In the genomic region with DNA sequence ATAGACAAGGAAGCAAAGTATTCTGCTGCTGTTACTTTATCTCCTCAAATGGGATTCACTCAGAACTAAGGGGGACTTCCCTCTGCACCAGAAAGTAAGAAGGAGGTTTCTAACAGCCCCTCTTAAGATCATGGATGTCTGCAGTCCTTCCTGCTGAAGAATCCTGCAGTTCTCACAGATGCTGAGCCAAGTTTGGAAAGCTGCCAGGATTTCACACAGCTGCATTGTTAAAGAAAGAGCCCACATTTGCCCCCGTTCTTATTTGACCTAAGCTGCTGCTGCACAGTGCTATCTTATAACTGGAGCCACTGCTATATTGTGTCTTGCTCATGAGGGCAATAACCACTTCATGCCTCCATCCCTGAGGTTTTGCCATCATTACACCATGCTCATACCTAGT, we compare ENCODE assay signal across 1 cellular context.
TF ChIP-seq lines count a peak whose summit lies in the region.

No MANE protein-coding gene starts in this region.

TF ChIP-seq in endothelial cell of umbilical vein, 7 proteins besides CTCF, POLR2A, EP300 and RAD21:
- no peak for TF ChIP-seq GATA2 (IDR thresholded peaks at IDR 0.05; ENCODE audit: insufficient read depth, insufficient read length, low read depth, low read length)
- no peak for TF ChIP-seq FOS (IDR thresholded peaks at IDR 0.05; ENCODE audit: borderline replicate concordance, insufficient read depth, low read length)
- TF ChIP-seq, protein P1, sequence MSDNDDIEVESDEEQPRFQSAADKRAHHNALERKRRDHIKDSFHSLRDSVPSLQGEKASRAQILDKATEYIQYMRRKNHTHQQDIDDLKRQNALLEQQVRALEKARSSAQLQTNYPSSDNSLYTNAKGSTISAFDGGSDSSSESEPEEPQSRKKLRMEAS (IDR thresholded peaks at IDR 0.05; ENCODE audit: insufficient read depth, insufficient read length) = no peak
- no peak for TF ChIP-seq POLR2AphosphoS5 (IDR thresholded peaks at IDR 0.05; ENCODE audit: insufficient read depth, low read depth, low read length)
- no peak for TF ChIP-seq JUN (IDR thresholded peaks at IDR 0.05; ENCODE audit: borderline replicate concordance, insufficient read depth, insufficient read length, low read depth)
- no peak for TF ChIP-seq MYC (IDR thresholded peaks at IDR 0.05; ENCODE audit: low read depth, low read length)
- TF ChIP-seq EZH2 (IDR thresholded peaks at IDR 0.05; ENCODE audit: borderline replicate concordance, low read depth, low read length, severe bottlenecking) = no peak
TF ChIP-seq in endothelial cell of umbilical vein: peak in this region for 0.
